ENCODE assay signal across 8 cellular contexts in genomic region chr12:98594050-98594853, GRCh38. TPM values are rescaled to one million over a fixed set of nuclear protein-coding genes. Genes with fewer than 3 reads are reported as not detected.
DNase-seq lines count a peak whose midpoint lies in the region; ATAC-seq and TF ChIP-seq lines count a peak whose summit lies in the region.

No MANE protein-coding gene starts in this region.

- ATAC-seq in HG03521 (IDR thresholded peaks at IDR 0.05; ENCODE audit: unreplicated experiment): peak; percentile 6

- peaks cover 9% of the 10 kb centered on the region for H3K36me3 Mint-ChIP-seq in neural crest cell (ENCODE audit: low read depth)

- peaks cover 25% of the 10 kb centered on the region for H3K4me1 Mint-ChIP-seq in neural crest cell

- H3K27me3 Mint-ChIP-seq in neural crest cell (ENCODE audit: low read depth): no peaks in the 10 kb centered on the region

- no peaks in the 10 kb centered on the region for H3K9me3 Mint-ChIP-seq in neural crest cell

- DNase-seq in NCI-H82 (lab: John Stamatoyannopoulos, UW): peak; percentile 48
- no peak for DNase-seq in NCI-H82 treated with DMSO at 0.1 percent for 48 hours (lab: John Stamatoyannopoulos, UW; ENCODE audit: unreplicated experiment)
- DNase-seq in activated CD4-positive, CD25-positive, alpha-beta regulatory T cell treated with anti-CD3 and anti-CD28 coated beads, Interleukin-2, amount 50 U/mL, for 16 hours (ENCODE audit: low read depth, low spot score): peak; percentile 9
- peak; percentile 43 for DNase-seq in fibroblast of peridontal ligament (ENCODE audit: extremely low read depth)
- DNase-seq in neural crest cell (ENCODE audit: low read depth, low spot score): no peak
- no peak for DNase-seq in NCI-H2196 (lab: John Stamatoyannopoulos, UW; ENCODE audit: unreplicated experiment)
- DNase-seq in GM10266 (ENCODE audit: extremely low spot score): no peak

- TF ChIP-seq CTCF in neural crest cell (conservative IDR thresholded peaks at IDR 0.05) (no peak), GM10266 (IDR thresholded peaks at IDR 0.05; ENCODE audit: control insufficient read depth, insufficient read depth, low read depth, missing control alignments) (no peak)

- H3K27ac Mint-ChIP-seq in neural crest cell (ENCODE audit: unreplicated experiment): peak overlapping the region; percentile 95

- peak overlapping the region; percentile 95 for H3K4me3 Mint-ChIP-seq in neural crest cell

RNA-seq across cellular contexts. Expression of gene SLC25A3, which starts 0.8 kb away (rescaled TPM):
- total RNA-seq in neural crest cell: 852 and 856 TPM in 2 replicates

RNA-seq across cellular contexts. Expression of gene IKBIP, which starts 50.3 kb away (rescaled TPM):
- 20.2 and 21.4 TPM in 2 replicates for total RNA-seq in neural crest cell

RNA-seq across cellular contexts. Expression of gene APAF1, which starts 50.8 kb away (rescaled TPM):
- 29.2 and 29.6 TPM in 2 replicates for total RNA-seq in neural crest cell

Comparison
In these comparisons a context has a peak if more than half of its experiments do, and no peak if none do; other contexts are left out.
1. DNase-seq: peak in NCI-H82 (single experiment), activated CD4-positive, CD25-positive, alpha-beta regulatory T cell treated with anti-CD3 and anti-CD28 coated beads, Interleukin-2, amount 50 U/mL, for 16 hours (single experiment) and fibroblast of peridontal ligament (single experiment); none in NCI-H82 treated with DMSO at 0.1 percent for 48 hours (single experiment), neural crest cell (single experiment), NCI-H2196 (single experiment) and GM10266 (single experiment).